Comparison of ENCODE assay signal across 10 cellular contexts in the genomic region with DNA sequence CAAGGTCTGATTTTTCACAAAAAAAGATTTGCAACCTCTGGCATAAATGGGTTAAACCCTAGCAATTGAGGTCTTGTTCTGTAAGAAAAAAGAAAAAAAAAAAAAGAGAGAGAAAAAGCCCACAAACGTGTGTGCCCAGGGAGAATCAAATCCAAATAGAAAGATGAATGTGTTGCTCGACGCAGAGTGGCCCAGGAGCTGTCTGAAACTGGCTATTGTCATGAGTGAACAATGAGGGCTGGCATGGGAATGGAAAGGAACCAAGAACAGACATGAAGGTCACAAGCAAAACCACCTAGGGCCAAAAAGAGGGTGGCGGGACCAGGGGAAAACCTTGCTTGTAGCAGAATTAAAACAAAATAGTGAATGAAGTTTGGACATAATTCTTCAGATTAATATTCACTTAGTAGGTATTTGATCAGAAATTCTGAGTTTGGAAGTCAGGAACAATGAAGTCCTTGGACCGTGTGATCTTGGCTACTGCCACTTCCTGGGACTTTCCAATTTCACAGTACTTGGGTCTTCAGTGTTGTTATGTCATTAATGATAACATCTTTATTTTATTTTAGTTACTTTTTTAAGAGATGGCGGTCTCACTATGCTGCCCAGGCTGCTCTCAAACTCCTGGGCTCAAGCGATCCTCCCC. TPM values are rescaled to one million over a fixed set of nuclear protein-coding genes. Genes with fewer than 3 reads are reported as not detected.
DNase-seq lines count a peak whose midpoint lies in the region; ATAC-seq and TF ChIP-seq lines count a peak whose summit lies in the region.
"Had no signal": no experiment of that assay in that cellular context is flagged by ENCODE, and none has a peak within 500 bp of the region (broad histone marks: within the 10 kb centered on the region; RNA-seq: fewer than 3 reads in every experiment).

No MANE protein-coding gene starts in this region.

- TF ChIP-seq POLR2A in upper lobe of left lung (IDR thresholded peaks at IDR 0.05), result no peak

- peaks cover 3 to 69% (median 29%) of the 10 kb centered on the region in 9 donors for H3K36me3 ChIP-seq in heart right ventricle
- peaks cover 28 to 50% (median 34%) of the 10 kb centered on the region in 4 donors for H3K36me3 ChIP-seq in upper lobe of left lung

- peak overlapping the region; percentile 94 for H3K4me3 Mint-ChIP-seq in activated naive CD8-positive, alpha-beta T cell treated with anti-CD3 and anti-CD28 coated beads, Interleukin-2, amount 50 U/mL, for 24 hours

- peaks cover 1% of the 10 kb centered on the region for H3K27me3 Mint-ChIP-seq in activated naive CD8-positive, alpha-beta T cell treated with anti-CD3 and anti-CD28 coated beads, Interleukin-2, amount 50 U/mL, for 24 hours

- no peaks in the 10 kb centered on the region for H3K27me3 ChIP-seq in heart right ventricle
- no peaks in the 10 kb centered on the region for H3K27me3 ChIP-seq in layer of hippocampus (ENCODE audit: control insufficient read depth, insufficient read depth, low read length)
- H3K27me3 ChIP-seq in upper lobe of left lung, result no peaks in the 10 kb centered on the region

- peak in 1 of 2 donors; percentile 38 for DNase-seq in heart right ventricle
- DNase-seq in Right ventricle myocardium superior, result no peak
- DNase-seq in activated naive CD8-positive, alpha-beta T cell treated with anti-CD3 and anti-CD28 coated beads, Interleukin-2, amount 50 U/mL, for 24 hours, result no peak
- no peak for DNase-seq in upper lobe of left lung
- DNase-seq in NCI-H748 treated with DMSO at 0.1 percent for 48 hours (lab: John Stamatoyannopoulos, UW), result no peak
- DNase-seq: GDM1, NCI-H1417 treated with DMSO at 0.1 percent for 48 hours had no signal

- H3K9me3 ChIP-seq in heart right ventricle (no peaks in the 10 kb centered on the region), upper lobe of left lung (no peaks in the 10 kb centered on the region)

- H3K4me3 ChIP-seq in heart right ventricle (peak overlapping the region in 1 of 10 donors; percentile 84), upper lobe of left lung (peak overlapping the region in 1 of 4 donors; percentile 76)

- peaks cover 83% of the 10 kb centered on the region for H3K36me3 Mint-ChIP-seq in activated naive CD8-positive, alpha-beta T cell treated with anti-CD3 and anti-CD28 coated beads, Interleukin-2, amount 50 U/mL, for 24 hours (ENCODE audit: low read depth)

- peak overlapping the region; percentile 98 for H3K27ac Mint-ChIP-seq in activated naive CD8-positive, alpha-beta T cell treated with anti-CD3 and anti-CD28 coated beads, Interleukin-2, amount 50 U/mL, for 24 hours

- H3K9me3 Mint-ChIP-seq in activated naive CD8-positive, alpha-beta T cell treated with anti-CD3 and anti-CD28 coated beads, Interleukin-2, amount 50 U/mL, for 24 hours, result no peaks in the 10 kb centered on the region

- WGBS in heart right ventricle, 2 donors, result 35 to 38% methylated on average over 7 of the region's 7 CpGs
- 35 to 53% methylated on average over 7 of the region's 7 CpGs for WGBS in upper lobe of left lung, 2 donors

- no peak for TF ChIP-seq EP300 in upper lobe of left lung (IDR thresholded peaks at IDR 0.05)

- ATAC-seq in heart right ventricle, result no peak
- ATAC-seq in Right ventricle myocardium superior (ENCODE audit: poor library complexity), result no peak
- no peak for ATAC-seq in activated naive CD8-positive, alpha-beta T cell treated with anti-CD3 and anti-CD28 coated beads, Interleukin-2, amount 50 U/mL, for 24 hours
- no peak for ATAC-seq in upper lobe of left lung (ENCODE audit: low FRiP score in 2 of 2)
- ATAC-seq in HG02852 (IDR thresholded peaks at IDR 0.05; ENCODE audit: unreplicated experiment), result no peak
- ATAC-seq in GM18502 (IDR thresholded peaks at IDR 0.05; ENCODE audit: poor library complexity, unreplicated experiment), result no peak

- intact Hi-C loops in heart right ventricle (cut with DNase I), result no loop called here
- intact Hi-C loops in Right ventricle myocardium superior (cut with DNase I), result no loop called here

- H3K4me1 ChIP-seq in heart right ventricle (peaks cover 17 to 80% (median 69%) of the 10 kb centered on the region in 9 donors), upper lobe of left lung (peaks cover 65 to 80% (median 75%) of the 10 kb centered on the region in 4 donors)

- peaks cover 75% of the 10 kb centered on the region for H3K4me1 Mint-ChIP-seq in activated naive CD8-positive, alpha-beta T cell treated with anti-CD3 and anti-CD28 coated beads, Interleukin-2, amount 50 U/mL, for 24 hours

- peak overlapping the region in 9 of 10 donors; percentile 34 to 98 (median 66) for H3K27ac ChIP-seq in heart right ventricle
- peak overlapping the region; percentile 58 for H3K27ac ChIP-seq in layer of hippocampus (ENCODE audit: low read depth, low read length)
- peak overlapping the region; percentile 44 to 100 (median 72) for H3K27ac ChIP-seq in upper lobe of left lung

- TF ChIP-seq CTCF in heart right ventricle (IDR thresholded peaks at IDR 0.05), result no peak
- TF ChIP-seq CTCF in upper lobe of left lung (IDR thresholded peaks at IDR 0.05), result no peak

RNA-seq across cellular contexts. Expression of gene ENO1, which starts 3.1 kb away (rescaled TPM):
- total RNA-seq in heart right ventricle, result 100 to 1,000 TPM; 104 to 472 (median 141) TPM
- polyA plus RNA-seq in heart right ventricle, result 100 to 1,000 TPM in 1 of 2 donors, 10 to 100 TPM in 1; 73.3 to 581 TPM
- 136 TPM for total RNA-seq in Right ventricle myocardium superior
- total RNA-seq in upper lobe of left lung, result 1,000 to 10,000 TPM in 1 of 6 donors, 100 to 1,000 TPM in 5; 259 to 1,187 (median 717) TPM

RNA-seq across cellular contexts. Expression of gene RERE, which starts 57.9 kb away (rescaled TPM):
- total RNA-seq in heart right ventricle (100 to 1,000 TPM; 107 to 163 (median 144) TPM), Right ventricle myocardium superior (114 TPM), upper lobe of left lung (100 to 1,000 TPM in 4 of 6 donors, 10 to 100 TPM in 2; 75.5 to 222 (median 104) TPM)
- polyA plus RNA-seq in heart right ventricle, result 10 to 100 TPM; 46.5 to 62.3 TPM
